In genomic region chr13:109963384-109963783, GRCh38 we compare ENCODE assay signal across 31 cellular contexts.
"Had no signal": no experiment of that assay in that cellular context is flagged by ENCODE, and none has a peak within 500 bp of the region (broad histone marks: within the 10 kb centered on the region; RNA-seq: fewer than 3 reads in every experiment).

No MANE protein-coding gene starts in this region.

- H3K4me1 ChIP-seq: ascending aorta, breast epithelium, colonic mucosa, esophagus muscularis mucosa, gastroesophageal sphincter had no signal

- H3K27ac Mint-ChIP-seq: activated B cell treated with CpG ODN at 0.5 μM for 24 hours; activated CD8-positive, alpha-beta T cell treated with anti-CD3 and anti-CD28 coated beads for 36 hours; activated naive CD8-positive, alpha-beta T cell treated with anti-CD3 and anti-CD28 coated beads, Interleukin-2, amount 10 ng/mL, durations not matched to agents 7 days and 5 days; activated T-helper 17 cell treated with anti-CD3 and anti-CD28 coated beads, Interleukin-2, amount 50 U/mL, for 72 hours; brain; T-helper 17 cell; T-helper 2 cell treated with Interferon-gamma antibody and Interleukin-4, amounts not matched to agents 5 μg/mL and 100 μg/mL, for 36 hours had no signal

- ATAC-seq: activated CD4-positive, CD25-positive, alpha-beta regulatory T cell treated with anti-CD3 and anti-CD28 coated beads, Interleukin-2, amount 50 U/mL, for 24 hours; activated CD8-positive, alpha-beta T cell treated with anti-CD3 and anti-CD28 coated beads for 36 hours; activated T-cell treated with anti-CD3 and anti-CD28 coated beads, Interleukin-2, amount 50 U/mL, for 4 hours; activated T-helper 17 cell treated with anti-CD3 and anti-CD28 coated beads, Interleukin-2, amount 50 U/mL, for 72 hours; gastroesophageal sphincter; T-helper 17 cell had no signal

- H3K9me3 Mint-ChIP-seq: activated B cell treated with CpG ODN at 0.5 μM for 24 hours; activated CD8-positive, alpha-beta T cell treated with anti-CD3 and anti-CD28 coated beads for 36 hours; activated T-cell treated with anti-CD3 and anti-CD28 coated beads, Interleukin-2, amount 50 U/mL, for 4 hours; activated T-helper 17 cell treated with anti-CD3 and anti-CD28 coated beads, Interleukin-2, amount 50 U/mL, for 72 hours; T-helper 2 cell treated with Interferon-gamma antibody and Interleukin-4, amounts not matched to agents 5 μg/mL and 100 μg/mL, for 36 hours had no signal

- H3K9me3 ChIP-seq: ascending aorta, breast epithelium, colonic mucosa had no signal

- H3K27ac ChIP-seq: ascending aorta, breast epithelium, cardiac muscle cell, colonic mucosa, esophagus muscularis mucosa, gastroesophageal sphincter, WERI-Rb-1 had no signal

- H3K4me1 Mint-ChIP-seq: activated B cell treated with CpG ODN at 0.5 μM for 24 hours; activated naive CD8-positive, alpha-beta T cell treated with anti-CD3 and anti-CD28 coated beads, Interleukin-2, amount 10 ng/mL, durations not matched to agents 7 days and 5 days; brain had no signal

- H3K27me3 Mint-ChIP-seq: brain had no signal

- H3K36me3 Mint-ChIP-seq: activated naive CD8-positive, alpha-beta T cell treated with anti-CD3 and anti-CD28 coated beads, Interleukin-2, amount 10 ng/mL, durations not matched to agents 7 days and 5 days; brain had no signal

- H3K4me3 Mint-ChIP-seq: activated B cell treated with CpG ODN at 0.5 μM for 24 hours; activated CD8-positive, alpha-beta T cell treated with anti-CD3 and anti-CD28 coated beads for 36 hours; activated naive CD8-positive, alpha-beta T cell treated with anti-CD3 and anti-CD28 coated beads, Interleukin-2, amount 10 ng/mL, durations not matched to agents 7 days and 5 days; activated T-cell treated with anti-CD3 and anti-CD28 coated beads, Interleukin-2, amount 50 U/mL, for 4 hours; activated T-helper 17 cell treated with anti-CD3 and anti-CD28 coated beads, Interleukin-2, amount 50 U/mL, for 72 hours; brain; T-helper 17 cell; T-helper 2 cell treated with Interferon-gamma antibody and Interleukin-4, amounts not matched to agents 5 μg/mL and 100 μg/mL, for 36 hours had no signal

- H3K27me3 ChIP-seq: ascending aorta, breast epithelium, cardiac muscle cell, colonic mucosa, gastroesophageal sphincter had no signal

- H3K4me3 ChIP-seq: ascending aorta, breast epithelium, cardiac muscle cell, colonic mucosa, esophagus muscularis mucosa, gastroesophageal sphincter had no signal

- H3K36me3 ChIP-seq: ascending aorta, breast epithelium, cardiac muscle cell, colonic mucosa, esophagus muscularis mucosa, gastroesophageal sphincter, WERI-Rb-1 had no signal

- DNase-seq: activated B cell treated with CpG ODN at 0.5 μM for 24 hours; activated CD4-positive, alpha-beta T cell treated with anti-CD3 and anti-CD28 coated beads for 48 hours; activated CD4-positive, alpha-beta T cell treated with anti-CD3 and anti-CD28 coated beads, Interleukin-2, amount 50 U/mL, for 1 hour; activated CD4-positive, alpha-beta T cell treated with anti-CD3 and anti-CD28 coated beads, Interleukin-2, amount 50 U/mL, for 48 hours; activated CD8-positive, alpha-beta memory T cell treated with anti-CD3 and anti-CD28 coated beads for 24 hours; activated CD8-positive, alpha-beta T cell treated with anti-CD3 and anti-CD28 coated beads for 36 hours; activated effector memory CD4-positive, alpha-beta T cell treated with Interleukin-2 at 50 U/mL for 16 hours; activated gamma-delta T cell treated with Interleukin-2 at 50 U/mL for 16 hours; activated naive CD4-positive, alpha-beta T cell treated with Interleukin-2 at 50 U/mL for 16 hours; activated naive CD8-positive, alpha-beta T cell treated with anti-CD3 and anti-CD28 coated beads, Interleukin-2, amount 10 ng/mL, durations not matched to agents 7 days and 5 days; activated T-cell treated with anti-CD3 and anti-CD28 coated beads, Interleukin-2, amount 50 U/mL, for 4 hours; central memory CD4-positive, alpha-beta T cell; cerebellar nuclear complex; colonic mucosa; effector CD8-positive, alpha-beta T cell; erythroblast; foreskin melanocyte; head of caudate nucleus; T-helper 1 cell; T-helper 17 cell; T1000; WERI-Rb-1 had no signal
